ENCODE assay signal across 12 cellular contexts in the genomic region with DNA sequence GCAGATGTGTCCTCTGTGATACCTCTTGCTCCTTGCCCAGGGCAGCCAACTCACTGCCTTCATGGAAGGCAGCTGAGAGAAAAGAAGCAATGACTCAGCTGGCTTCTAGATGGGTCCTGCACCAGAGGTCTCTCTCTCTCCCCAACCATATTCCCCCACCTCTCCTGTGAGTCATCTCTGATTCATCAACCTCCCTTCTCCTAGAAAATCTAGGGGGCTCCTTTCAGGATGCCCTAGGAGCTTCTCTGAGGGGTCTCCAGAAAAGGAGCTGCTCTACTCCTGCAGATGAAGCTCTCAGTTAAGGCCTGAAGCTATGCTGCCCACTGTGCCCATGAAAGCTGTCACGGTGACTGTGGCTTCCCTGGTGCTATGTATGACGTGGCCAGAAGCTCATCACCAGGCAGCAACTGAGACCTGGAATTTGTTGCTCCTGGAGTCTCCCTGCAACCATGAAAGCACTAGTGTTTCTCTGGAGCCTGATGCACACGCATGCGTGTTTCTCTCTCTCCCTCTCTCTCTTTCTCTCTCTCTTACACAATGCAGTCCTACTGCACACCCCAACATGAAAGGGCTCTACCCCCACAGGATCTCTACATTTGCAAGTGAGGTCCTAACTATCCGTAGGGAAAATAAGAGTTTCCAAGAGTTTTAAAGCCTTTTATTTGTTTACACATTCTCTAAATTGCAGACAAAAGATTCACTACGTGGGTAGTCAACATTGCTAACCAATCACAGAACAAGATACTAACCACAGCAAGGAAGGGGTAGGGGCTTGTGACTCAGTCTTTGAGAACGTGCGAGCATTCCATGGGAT.
DNase-seq lines count a peak whose midpoint lies in the region; ATAC-seq and TF ChIP-seq lines count a peak whose summit lies in the region.
"Had no signal": no experiment of that assay in that cellular context is flagged by ENCODE, and none has a peak within 500 bp of the region (broad histone marks: within the 10 kb centered on the region; RNA-seq: fewer than 3 reads in every experiment).

No MANE protein-coding gene starts in this region.

- H3K4me3 ChIP-seq in CD4-positive, alpha-beta memory T cell (ENCODE audit: low read length in 2 of 2): no peak overlapping the region
- H3K4me3 ChIP-seq: heart right ventricle had no signal

- H3K27ac Mint-ChIP-seq in CD4-positive, alpha-beta memory T cell: no peak overlapping the region
- H3K27ac Mint-ChIP-seq: stimulated activated naive CD8-positive, alpha-beta T cell treated with anti-CD3 and anti-CD28 coated beads, Interleukin-15, Interleukin-2, amounts not matched to agents 100 ng/mL and 50 ng/mL, for 24 hours had no signal

- CTCF ChIA-PET in CD4-positive, alpha-beta memory T cell (lab: Charles Lee; ENCODE audit: partially characterized antibody): no interaction called here

- H3K36me3 Mint-ChIP-seq in CD4-positive, alpha-beta memory T cell: no peaks in the 10 kb centered on the region

- peaks cover 2 to 4% of the 10 kb centered on the region in 2 donors for H3K27me3 Mint-ChIP-seq in CD4-positive, alpha-beta memory T cell

- no peaks in the 10 kb centered on the region for H3K9me3 ChIP-seq in CD4-positive, alpha-beta memory T cell (ENCODE audit: control insufficient read depth in 1 of 2, low read length in 2 of 2)
- H3K9me3 ChIP-seq: heart right ventricle had no signal

- H3K9me3 Mint-ChIP-seq in CD4-positive, alpha-beta memory T cell: no peaks in the 10 kb centered on the region
- H3K9me3 Mint-ChIP-seq: IgD-negative memory B cell; stimulated activated naive CD8-positive, alpha-beta T cell treated with anti-CD3 and anti-CD28 coated beads, Interleukin-15, Interleukin-2, amounts not matched to agents 100 ng/mL and 50 ng/mL, for 24 hours had no signal

- no peaks in the 10 kb centered on the region for H3K36me3 ChIP-seq in CD4-positive, alpha-beta memory T cell (ENCODE audit: insufficient read depth, low read length)
- H3K36me3 ChIP-seq: heart right ventricle had no signal

- no peak overlapping the region for H3K4me3 Mint-ChIP-seq in CD4-positive, alpha-beta memory T cell
- H3K4me3 Mint-ChIP-seq: IgD-negative memory B cell; stimulated activated naive CD8-positive, alpha-beta T cell treated with anti-CD3 and anti-CD28 coated beads, Interleukin-15, Interleukin-2, amounts not matched to agents 100 ng/mL and 50 ng/mL, for 24 hours had no signal

- DNase-seq in AG09319 (ENCODE audit: extremely low read depth, low read depth): peak; percentile 66
- DNase-seq in LHCN-M2 (ENCODE audit: low read depth): peak; percentile 94
- DNase-seq in mucosa of gallbladder (ENCODE audit: low spot score): peak; percentile 9
- no peak for DNase-seq in CD4-positive, alpha-beta memory T cell
- no peak for DNase-seq in NCI-H1092 treated with DMSO at 0.1 percent for 48 hours (lab: John Stamatoyannopoulos, UW)
- DNase-seq: heart right ventricle had no signal

- no peak for TF ChIP-seq CTCF in AG09319 (IDR thresholded peaks at IDR 0.05; ENCODE audit: low read depth, low read length)

- POLR2A ChIA-PET in CD4-positive, alpha-beta memory T cell (lab: Charles Lee; ENCODE audit: partially characterized antibody): no interaction called here

- peaks cover 0 to 2% (median 0%) of the 10 kb centered on the region in 4 donors for H3K4me1 Mint-ChIP-seq in CD4-positive, alpha-beta memory T cell

- no peaks in the 10 kb centered on the region for H3K4me1 ChIP-seq in CD4-positive, alpha-beta memory T cell (ENCODE audit: insufficient read depth, low read length)

- peak overlapping the region; percentile 29 for H3K27ac ChIP-seq in cingulate gyrus (ENCODE audit: low read depth, low read length)
- H3K27ac ChIP-seq in CD4-positive, alpha-beta memory T cell (ENCODE audit: low read depth, low read length): no peak overlapping the region
- H3K27ac ChIP-seq: heart right ventricle, parathyroid adenoma had no signal

- intact Hi-C loops in CD4-positive, alpha-beta memory T cell (cut with micrococcal nuclease): no loop called here

- ATAC-seq in GM21367 (IDR thresholded peaks at IDR 0.05; ENCODE audit: unreplicated experiment): no peak
- ATAC-seq in HG03108 (IDR thresholded peaks at IDR 0.05; ENCODE audit: unreplicated experiment): no peak
- ATAC-seq: heart right ventricle had no signal

- no peaks in the 10 kb centered on the region for H3K27me3 ChIP-seq in CD4-positive, alpha-beta memory T cell (ENCODE audit: insufficient read depth, low read length)
- H3K27me3 ChIP-seq: heart right ventricle had no signal

Comparison
In these comparisons a context has a peak if more than half of its experiments do, and no peak if none do; other contexts are left out.
1. DNase-seq: peak in AG09319 (single experiment), LHCN-M2 (single experiment) and mucosa of gallbladder (single experiment); none in CD4-positive, alpha-beta memory T cell (0 of 5) and NCI-H1092 treated with DMSO at 0.1 percent for 48 hours (single experiment).